ENCODE assay signal across 10 cellular contexts in the genomic region with DNA sequence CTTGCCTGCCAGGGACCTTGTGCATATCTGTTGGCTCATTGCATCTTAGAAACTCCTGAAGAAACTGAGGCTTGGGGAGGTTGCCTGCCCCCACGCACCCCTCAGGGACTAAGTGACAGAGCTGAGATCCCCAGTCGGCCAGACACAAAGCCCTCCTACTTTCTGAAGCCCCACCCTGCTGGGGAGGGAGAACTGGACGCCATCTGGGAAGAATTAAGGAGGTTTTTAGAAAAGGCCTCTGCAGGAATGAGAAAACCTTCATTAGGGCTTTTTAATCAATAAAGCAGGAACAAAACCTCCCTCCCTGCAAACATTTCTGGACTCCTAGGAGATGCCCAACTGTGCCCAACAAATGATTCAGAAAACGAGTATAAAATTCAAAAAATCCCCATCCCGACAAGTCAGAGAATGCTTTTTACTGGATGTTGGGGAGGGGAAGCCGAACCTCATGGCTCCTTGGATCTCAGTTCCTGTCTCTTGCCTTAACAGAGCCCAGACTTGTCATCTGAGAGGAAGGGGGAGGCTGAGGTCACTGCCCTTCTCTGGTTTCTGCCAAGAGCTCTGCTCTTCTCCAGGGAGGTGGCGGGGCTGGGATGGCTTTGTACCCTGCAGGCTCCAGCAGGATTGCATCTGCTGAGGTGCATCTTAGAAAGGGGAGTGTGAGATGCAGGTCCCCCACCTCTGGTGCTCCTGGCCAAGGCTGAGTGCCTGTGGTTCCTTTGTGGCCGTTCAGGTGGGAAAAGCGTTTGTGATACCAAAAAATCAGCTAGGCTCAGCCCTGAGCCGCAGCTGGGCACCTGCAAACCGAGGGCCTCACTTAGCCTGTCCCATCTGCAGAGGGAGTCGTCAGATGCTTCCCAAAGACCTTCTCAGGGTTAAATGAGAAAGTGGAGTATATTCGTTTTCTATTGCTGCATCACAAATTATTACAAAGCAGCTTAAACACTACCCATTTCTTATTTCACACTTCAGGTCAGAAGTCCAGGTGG.
DNase-seq lines count a peak whose midpoint lies in the region; ATAC-seq, FAIRE-seq and TF ChIP-seq lines count a peak whose summit lies in the region.
"Had no signal": no experiment of that assay in that cellular context is flagged by ENCODE, and none has a peak within 500 bp of the region (broad histone marks: within the 10 kb centered on the region; RNA-seq: fewer than 3 reads in every experiment).

No MANE protein-coding gene starts in this region.

- H3K36me3 ChIP-seq in BE2C, result no peaks in the 10 kb centered on the region

- no peak overlapping the region for H3K4me3 ChIP-seq in BE2C (ENCODE audit: low read depth, low read length)
- H3K4me3 ChIP-seq in fibroblast of the aortic adventitia (ENCODE audit: low read depth, low read length), result no peak overlapping the region

- FAIRE-seq in RCC 7860 (lab: Jason Lieb, UNC), result peak; percentile 7
- FAIRE-seq: colon had no signal

- no peaks in the 10 kb centered on the region for H3K9me3 ChIP-seq in BE2C

- H3K4me1 Mint-ChIP-seq in activated naive CD4-positive, alpha-beta T cell treated with anti-CD3 and anti-CD28 coated beads, Interleukin-2, amount 10 ng/mL, durations not matched to agents 7 days and 5 days, result peaks cover 10% of the 10 kb centered on the region

- no peak overlapping the region for H3K4me3 Mint-ChIP-seq in activated naive CD4-positive, alpha-beta T cell treated with anti-CD3 and anti-CD28 coated beads, Interleukin-2, amount 10 ng/mL, durations not matched to agents 7 days and 5 days

- ATAC-seq in HG02885 (IDR thresholded peaks at IDR 0.05; ENCODE audit: poor library complexity, unreplicated experiment), result no peak
- ATAC-seq in GM21619 (IDR thresholded peaks at IDR 0.05; ENCODE audit: unreplicated experiment), result no peak

- H3K27me3 Mint-ChIP-seq in activated naive CD4-positive, alpha-beta T cell treated with anti-CD3 and anti-CD28 coated beads, Interleukin-2, amount 10 ng/mL, durations not matched to agents 7 days and 5 days, result peaks cover 22% of the 10 kb centered on the region

- no peaks in the 10 kb centered on the region for H3K36me3 Mint-ChIP-seq in activated naive CD4-positive, alpha-beta T cell treated with anti-CD3 and anti-CD28 coated beads, Interleukin-2, amount 10 ng/mL, durations not matched to agents 7 days and 5 days

- no peak overlapping the region for H3K27ac Mint-ChIP-seq in activated naive CD4-positive, alpha-beta T cell treated with anti-CD3 and anti-CD28 coated beads, Interleukin-2, amount 10 ng/mL, durations not matched to agents 7 days and 5 days

- H3K9me3 Mint-ChIP-seq in activated naive CD4-positive, alpha-beta T cell treated with anti-CD3 and anti-CD28 coated beads, Interleukin-2, amount 10 ng/mL, durations not matched to agents 7 days and 5 days, result no peaks in the 10 kb centered on the region

- DNase-seq in BE2C (peak; percentile 74), RCC 7860 (ENCODE audit: low spot score) (peak; percentile 78), fibroblast of the aortic adventitia (ENCODE audit: low read depth) (peak; percentile 78), nucleus accumbens (lab: John Stamatoyannopoulos, UW) (peak in 38 of 56 donors; percentile 22 to 78 (median 52)), NCI-H1092 treated with DMSO at 0.1 percent for 48 hours (lab: John Stamatoyannopoulos, UW) (no peak)
- no peak for DNase-seq in activated naive CD4-positive, alpha-beta T cell treated with anti-CD3 and anti-CD28 coated beads, Interleukin-2, amount 10 ng/mL, durations not matched to agents 7 days and 5 days
- DNase-seq: NCI-H2029 had no signal

- peaks cover 49% of the 10 kb centered on the region for H3K4me1 ChIP-seq in BE2C

- no peaks in the 10 kb centered on the region for H3K27me3 ChIP-seq in BE2C

- CTCF ChIA-PET in activated naive CD4-positive, alpha-beta T cell treated with anti-CD3 and anti-CD28 coated beads, Interleukin-2, amount 10 ng/mL, durations not matched to agents 7 days and 5 days (lab: Charles Lee), result interaction anchor here (0.7 to 1.7 kb wide), 2 partner anchors 10 to 11 kb away, joined by 3 read pairs; no protein-coding TSS in a partner anchor

- no peak for TF ChIP-seq CTCF in BE2C (IDR thresholded peaks at IDR 0.05; ENCODE audit: low read depth, low read length)
- TF ChIP-seq CTCF in fibroblast of the aortic adventitia (IDR thresholded peaks at IDR 0.05; ENCODE audit: insufficient read depth, low read length), result no peak

Comparison
In these comparisons a context has a peak if more than half of its experiments do, and no peak if none do; other contexts are left out.
1. DNase-seq: peak in BE2C (single experiment), RCC 7860 (single experiment), fibroblast of the aortic adventitia (single experiment) and nucleus accumbens (38 of 56); none in NCI-H1092 treated with DMSO at 0.1 percent for 48 hours (single experiment) and activated naive CD4-positive, alpha-beta T cell treated with anti-CD3 and anti-CD28 coated beads, Interleukin-2, amount 10 ng/mL, durations not matched to agents 7 days and 5 days (single experiment).